34 cellular contexts compared by ENCODE assay signal in the genomic region with DNA sequence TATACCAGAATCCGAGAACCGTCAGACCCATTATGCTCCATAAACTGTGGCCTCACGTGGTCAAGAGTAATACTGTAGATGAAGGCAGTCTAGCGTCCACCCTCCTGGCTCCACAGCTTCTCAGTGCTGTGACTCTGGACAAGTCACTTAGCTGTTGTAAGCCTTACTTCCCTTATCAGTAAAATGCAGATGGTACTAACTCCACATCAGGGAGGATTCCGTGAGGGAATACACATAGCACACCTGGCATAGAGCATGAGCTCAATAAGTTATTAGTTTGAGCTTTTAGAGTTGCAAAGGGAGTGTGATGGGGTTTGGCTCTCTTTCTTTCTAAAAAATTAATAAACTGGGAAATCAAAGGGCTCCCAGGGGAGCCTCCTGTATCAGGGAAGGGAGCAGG.
"Had no signal": no experiment of that assay in that cellular context is flagged by ENCODE, and none has a peak within 500 bp of the region (broad histone marks: within the 10 kb centered on the region; RNA-seq: fewer than 3 reads in every experiment).

No MANE protein-coding gene starts in this region.

- H3K4me3 ChIP-seq: MG63 had no signal

- H3K9me3 ChIP-seq: MG63 had no signal

- DNase-seq: Karpas-422, Kasumi-1, MG63, MM.1S, MV-4-11, NCI-H1048, NCI-H1092, NCI-H1092 treated with DMSO at 0.1 percent for 48 hours, NCI-H1105, NCI-H1105 treated with DMSO at 0.1 percent for 48 hours, NCI-H1417, NCI-H1417 treated with DMSO at 0.1 percent for 48 hours, NCI-H1436, NCI-H1436 treated with DMSO at 0.1 percent for 48 hours, NCI-H146, NCI-H1694, NCI-H1694 treated with DMSO at 0.1 percent for 48 hours, NCI-H187, NCI-H187 treated with DMSO at 0.1 percent for 48 hours, NCI-H1930, NCI-H2029, NCI-H2029 treated with DMSO at 0.1 percent for 48 hours, NCI-H2081, NCI-H2081 treated with DMSO at 0.1 percent for 48 hours, NCI-H2107, NCI-H2171, NCI-H2171 treated with DMSO at 0.1 percent for 48 hours, NCI-H2227 treated with DMSO at 0.1 percent for 48 hours, NCI-H226, NCI-H345, NCI-H446, NCI-H446 treated with DMSO at 0.1 percent for 48 hours, NCI-H510A, NCI-H510A treated with DMSO at 0.1 percent for 48 hours had no signal

- H3K27me3 ChIP-seq: MG63 had no signal

- H3K36me3 ChIP-seq: MG63 had no signal
